33 cellular contexts compared by ENCODE assay signal in genomic region chr19:55324705-55325104, GRCh38. TPM values are rescaled to one million over a fixed set of nuclear protein-coding genes. Genes with fewer than 3 reads are reported as not detected.
DNase-seq lines count a peak whose midpoint lies in the region; ATAC-seq, FAIRE-seq and TF ChIP-seq lines count a peak whose summit lies in the region.
"Had no signal": no experiment of that assay in that cellular context is flagged by ENCODE, and none has a peak within 500 bp of the region (broad histone marks: within the 10 kb centered on the region; RNA-seq: fewer than 3 reads in every experiment).

No MANE protein-coding gene starts in this region.

- no peak overlapping the region for H3K4me2 ChIP-seq in GM12878 (ENCODE audit: control insufficient read depth, insufficient read depth)

- no peaks in the 10 kb centered on the region for H3K36me3 ChIP-seq in GM12878 (ENCODE audit: control insufficient read depth in 2 of 2, insufficient read depth in 2 of 2, low read length in 1 of 2)
- no peaks in the 10 kb centered on the region for H3K36me3 ChIP-seq in transverse colon
- H3K36me3 ChIP-seq: cardiac muscle cell, esophagus squamous epithelium had no signal

- intact Hi-C loops in activated CD8-positive, alpha-beta T cell treated with anti-CD3 and anti-CD28 coated beads for 36 hours (cut with micrococcal nuclease) = no loop called here
- intact Hi-C loops in GM12878 (cut with micrococcal nuclease; ENCODE audit: unreplicated experiment) (no loop called here), transverse colon (cut with DNase I; ENCODE audit: low total_unique reads) (no loop called here)

- no peaks in the 10 kb centered on the region for H3K79me2 ChIP-seq in GM12878 (ENCODE audit: control insufficient read depth, insufficient read depth, low read length)

- no peak for FAIRE-seq in GM12878 (lab: Jason Lieb, UNC)
- FAIRE-seq: frontal cortex, GM18507 had no signal

- no peaks in the 10 kb centered on the region for H3K36me3 Mint-ChIP-seq in activated CD8-positive, alpha-beta T cell treated with anti-CD3 and anti-CD28 coated beads, Interleukin-2, amount 10 ng/mL, durations not matched to agents 7 days and 5 days (ENCODE audit: low read depth)
- no peaks in the 10 kb centered on the region for H3K36me3 Mint-ChIP-seq in activated CD8-positive, alpha-beta T cell treated with anti-CD3 and anti-CD28 coated beads for 36 hours (ENCODE audit: low read depth)
- H3K36me3 Mint-ChIP-seq in neural crest cell (ENCODE audit: low read depth) (no peaks in the 10 kb centered on the region), glutamatergic neuron (ENCODE audit: unreplicated experiment) (no peaks in the 10 kb centered on the region)
- H3K36me3 Mint-ChIP-seq: activated naive CD4-positive, alpha-beta T cell treated with anti-CD3 and anti-CD28 coated beads, Interleukin-2, amount 50 U/mL, for 72 hours had no signal

- no peak for DNase-seq in activated CD8-positive, alpha-beta T cell treated with anti-CD3 and anti-CD28 coated beads, Interleukin-2, amount 10 ng/mL, durations not matched to agents 7 days and 5 days
- DNase-seq in activated CD8-positive, alpha-beta T cell treated with anti-CD3 and anti-CD28 coated beads for 36 hours = no peak
- no peak for DNase-seq in GM12878 (ENCODE audit: low read depth, low spot score)
- DNase-seq in neural crest cell (ENCODE audit: low read depth, low spot score) = no peak
- no peak for DNase-seq in transverse colon
- DNase-seq in mesenteric fat pad (ENCODE audit: low spot score) = no peak
- DNase-seq in glutamatergic neuron = no peak
- DNase-seq: activated CD4-positive, alpha-beta T cell treated with anti-CD3 and anti-CD28 coated beads for 48 hours; activated CD8-positive, alpha-beta memory T cell treated with anti-CD3 and anti-CD28 coated beads, Interleukin-2, amount 50 U/mL, for 4 hours; aorta; COR-L47; cortex of kidney; DMS79; esophagus squamous epithelium; GF-D8; GM23248; hypothalamus; NCI-H1105 treated with DMSO at 0.1 percent for 48 hours; NCI-H2081; NCI-H345; NCI-H748 treated with DMSO at 0.1 percent for 48 hours; stimulated activated naive CD8-positive, alpha-beta T cell treated with anti-CD3 and anti-CD28 coated beads, Interleukin-15, Interleukin-2, amounts not matched to agents 100 U/mL and 50 U/mL, for 24 hours; trophoblast cell had no signal

- H4K20me1 ChIP-seq in GM12878 (ENCODE audit: control insufficient read depth, insufficient read depth) = no peaks in the 10 kb centered on the region

- H3K27ac ChIP-seq in GM12878 (ENCODE audit: control insufficient read depth, insufficient read depth) = no peak overlapping the region
- peak overlapping the region in 3 of 4 donors; percentile 17 to 43 (median 17) for H3K27ac ChIP-seq in transverse colon
- H3K27ac ChIP-seq: cardiac muscle cell, GM23248 had no signal

- in situ Hi-C loops in GM12878 (cut with MboI) = no loop called here
- in situ Hi-C loops in transverse colon (cut with MboI; ENCODE audit: low pct_ligation_motif_present in 1 of 4, low pct_unique_long_range_greater_than_20kb in 1 of 4, low sequenced_read_pairs in 3 of 4) = no loop called here

- peak overlapping the region; percentile 48 for H3K27ac Mint-ChIP-seq in activated CD8-positive, alpha-beta T cell treated with anti-CD3 and anti-CD28 coated beads, Interleukin-2, amount 10 ng/mL, durations not matched to agents 7 days and 5 days
- H3K27ac Mint-ChIP-seq in activated CD8-positive, alpha-beta T cell treated with anti-CD3 and anti-CD28 coated beads for 36 hours = no peak overlapping the region
- H3K27ac Mint-ChIP-seq in neural crest cell (ENCODE audit: unreplicated experiment) = peak overlapping the region; percentile 83
- no peak overlapping the region for H3K27ac Mint-ChIP-seq in glutamatergic neuron (ENCODE audit: unreplicated experiment)
- H3K27ac Mint-ChIP-seq: activated naive CD4-positive, alpha-beta T cell treated with anti-CD3 and anti-CD28 coated beads, Interleukin-2, amount 50 U/mL, for 72 hours; activated T-helper 2 cell treated with anti-CD3 and anti-CD28 coated beads, Interferon-gamma antibody, Interleukin-2, Interleukin-4, amounts not matched to agents 10 μg/mL and 5 μg/mL and 100 μg/mL, durations not matched to agents 14 hours and 24 hours and 36 hours had no signal

- TF ChIP-seq CTCF in activated CD8-positive, alpha-beta T cell treated with anti-CD3 and anti-CD28 coated beads for 36 hours (IDR thresholded peaks at IDR 0.05) = no peak
- TF ChIP-seq CTCF in GM12878 (IDR thresholded peaks at IDR 0.05 in 2 of 3, conservative IDR thresholded peaks at IDR 0.05 in 1 of 3; ENCODE audit: control insufficient read depth in 2 of 3, extremely low read depth in 1 of 3, insufficient read depth in 1 of 3, low read depth in 3 of 3, low read length in 3 of 3) (no peak), neural crest cell (conservative IDR thresholded peaks at IDR 0.05) (no peak), transverse colon (IDR thresholded peaks at IDR 0.05) (no peak), glutamatergic neuron (IDR thresholded peaks at IDR 0.05; ENCODE audit: partially characterized antibody, unreplicated experiment) (no peak)

- SMC1A ChIA-PET in GM12878 (lab: Charles Lee; ENCODE audit: uncharacterized antibody, unreplicated experiment) = no interaction called here

- CTCF ChIA-PET in activated CD8-positive, alpha-beta T cell treated with anti-CD3 and anti-CD28 coated beads, Interleukin-2, amount 10 ng/mL, durations not matched to agents 7 days and 5 days (lab: Charles Lee) = no interaction called here
- CTCF ChIA-PET in activated CD8-positive, alpha-beta T cell treated with anti-CD3 and anti-CD28 coated beads for 36 hours (lab: Charles Lee) = interaction anchor here (1.5 kb wide), 2 partner anchors 23 to 60 kb away, joined by 3 to 9 read pairs; partner anchors contain the start of gene TMEM238
- CTCF ChIA-PET in GM12878 (lab: Yijun Ruan, JAX) = interaction anchor here (1.4 to 1.5 kb wide), 2 partner anchors 22 to 65 kb away, joined by 3 read pairs; no protein-coding TSS in a partner anchor

- H3K4me3 ChIP-seq in GM12878 = no peak overlapping the region
- H3K4me3 ChIP-seq in transverse colon = no peak overlapping the region
- H3K4me3 ChIP-seq: cardiac muscle cell, GM23248, lung had no signal

- peak overlapping the region; percentile 3; the same call in 1 of the 2 replicates for H2AFZ ChIP-seq in GM12878 (ENCODE audit: control insufficient read depth, low read depth, low read length)
- H2AFZ ChIP-seq: GM23248 had no signal

- peaks cover 4% of the 10 kb centered on the region for H3K27me3 Mint-ChIP-seq in activated CD8-positive, alpha-beta T cell treated with anti-CD3 and anti-CD28 coated beads, Interleukin-2, amount 10 ng/mL, durations not matched to agents 7 days and 5 days (ENCODE audit: low read depth)
- H3K27me3 Mint-ChIP-seq in activated CD8-positive, alpha-beta T cell treated with anti-CD3 and anti-CD28 coated beads for 36 hours = peaks cover 8% of the 10 kb centered on the region
- H3K27me3 Mint-ChIP-seq in neural crest cell (ENCODE audit: low read depth) (peaks cover 2% of the 10 kb centered on the region), glutamatergic neuron (ENCODE audit: unreplicated experiment) (peaks cover 12% of the 10 kb centered on the region)

- no peaks in the 10 kb centered on the region for H3K9me3 Mint-ChIP-seq in activated CD8-positive, alpha-beta T cell treated with anti-CD3 and anti-CD28 coated beads, Interleukin-2, amount 10 ng/mL, durations not matched to agents 7 days and 5 days (ENCODE audit: insufficient read depth)
- H3K9me3 Mint-ChIP-seq in activated CD8-positive, alpha-beta T cell treated with anti-CD3 and anti-CD28 coated beads for 36 hours = no peaks in the 10 kb centered on the region
- H3K9me3 Mint-ChIP-seq in neural crest cell (no peaks in the 10 kb centered on the region), glutamatergic neuron (ENCODE audit: unreplicated experiment) (peaks cover 13% of the 10 kb centered on the region)
- H3K9me3 Mint-ChIP-seq: activated naive CD4-positive, alpha-beta T cell treated with anti-CD3 and anti-CD28 coated beads, Interleukin-2, amount 50 U/mL, for 72 hours; activated T-helper 2 cell treated with anti-CD3 and anti-CD28 coated beads, Interferon-gamma antibody, Interleukin-2, Interleukin-4, amounts not matched to agents 10 μg/mL and 5 μg/mL and 100 μg/mL, durations not matched to agents 14 hours and 24 hours and 36 hours had no signal

- H3K4me1 Mint-ChIP-seq in activated CD8-positive, alpha-beta T cell treated with anti-CD3 and anti-CD28 coated beads, Interleukin-2, amount 10 ng/mL, durations not matched to agents 7 days and 5 days (ENCODE audit: low read depth) = peaks cover 18% of the 10 kb centered on the region
- H3K4me1 Mint-ChIP-seq in activated CD8-positive, alpha-beta T cell treated with anti-CD3 and anti-CD28 coated beads for 36 hours (ENCODE audit: low read depth) = no peaks in the 10 kb centered on the region
- H3K4me1 Mint-ChIP-seq in neural crest cell (no peaks in the 10 kb centered on the region), glutamatergic neuron (ENCODE audit: low read depth, unreplicated experiment) (no peaks in the 10 kb centered on the region)

- H3K27me3 ChIP-seq in GM12878 (replicated peaks in 1 of 2; ENCODE audit: control insufficient read depth in 2 of 2, insufficient read depth in 2 of 2, low read length in 1 of 2) (no peaks in the 10 kb centered on the region), transverse colon (no peaks in the 10 kb centered on the region)
- H3K27me3 ChIP-seq: cardiac muscle cell had no signal

- no peaks in the 10 kb centered on the region for H3K9me3 ChIP-seq in GM12878 (replicated peaks; ENCODE audit: control insufficient read depth, insufficient read depth, low read length)
- no peaks in the 10 kb centered on the region for H3K9me3 ChIP-seq in transverse colon
- H3K9me3 ChIP-seq: esophagus squamous epithelium had no signal

- ATAC-seq in activated CD8-positive, alpha-beta T cell treated with anti-CD3 and anti-CD28 coated beads, Interleukin-2, amount 10 ng/mL, durations not matched to agents 7 days and 5 days = peak; percentile 18
- no peak for ATAC-seq in activated CD8-positive, alpha-beta T cell treated with anti-CD3 and anti-CD28 coated beads for 36 hours
- ATAC-seq in GM12878 (no peak), HG03442 (IDR thresholded peaks at IDR 0.05; ENCODE audit: unreplicated experiment) (no peak)
- ATAC-seq: activated naive CD4-positive, alpha-beta T cell treated with anti-CD3 and anti-CD28 coated beads, Interleukin-2, amount 50 U/mL, for 72 hours; right cardiac atrium; stimulated activated naive CD8-positive, alpha-beta T cell treated with anti-CD3 and anti-CD28 coated beads, Interleukin-15, Interleukin-2, amounts not matched to agents 100 U/mL and 50 U/mL, for 24 hours had no signal

- TF ChIP-seq EP300 in GM12878 (IDR thresholded peaks at IDR 0.05; ENCODE audit: borderline replicate concordance in 1 of 2, control insufficient read depth in 1 of 2, low read depth in 2 of 2, low read length in 2 of 2) (no peak), transverse colon (IDR thresholded peaks at IDR 0.05; ENCODE audit: low read depth) (no peak)

- TF ChIP-seq POLR2A in GM12878 (IDR thresholded peaks at IDR 0.05; ENCODE audit: low read depth, low read length) = no peak
- TF ChIP-seq POLR2A in transverse colon (IDR thresholded peaks at IDR 0.05) = no peak

- RAD21 ChIA-PET in GM12878 (lab: Charles Lee; ENCODE audit: unreplicated experiment) = interaction anchor here (1.0 kb wide), 1 partner anchor 15 kb away, joined by 3 read pairs; the partner anchor contains the start of gene KMT5C

- POLR2A ChIA-PET in activated CD8-positive, alpha-beta T cell treated with anti-CD3 and anti-CD28 coated beads, Interleukin-2, amount 10 ng/mL, durations not matched to agents 7 days and 5 days (lab: Charles Lee) = interaction anchor here (0.6 kb wide), 1 partner anchor 7 kb away, joined by 3 read pairs; no protein-coding TSS in a partner anchor
- POLR2A ChIA-PET in activated CD8-positive, alpha-beta T cell treated with anti-CD3 and anti-CD28 coated beads for 36 hours (lab: Charles Lee) = no interaction called here
- POLR2A ChIA-PET in GM12878 (lab: Charles Lee) = interaction anchor here (0.6 to 2.2 kb wide), 2 partner anchors 14 to 35 kb away, joined by 4 to 7 read pairs; partner anchors contain the start of gene KMT5C

- no peak for TF ChIP-seq RAD21 in GM12878 (IDR thresholded peaks at IDR 0.05; ENCODE audit: insufficient read depth, low read depth, low read length)

- H3K9ac ChIP-seq in GM12878 (ENCODE audit: control insufficient read depth, insufficient read depth, low read length) = no peak overlapping the region
- H3K9ac ChIP-seq: GM23248 had no signal

- no TSS peak for BruUV-seq in GM12878 (replicated peaks; lab: Mats Ljungman, UMichigan)

- H3K4me3 Mint-ChIP-seq in activated CD8-positive, alpha-beta T cell treated with anti-CD3 and anti-CD28 coated beads, Interleukin-2, amount 10 ng/mL, durations not matched to agents 7 days and 5 days = no peak overlapping the region
- H3K4me3 Mint-ChIP-seq in activated CD8-positive, alpha-beta T cell treated with anti-CD3 and anti-CD28 coated beads for 36 hours = no peak overlapping the region
- H3K4me3 Mint-ChIP-seq in neural crest cell (no peak overlapping the region), glutamatergic neuron (ENCODE audit: unreplicated experiment) (no peak overlapping the region)

- WGBS in GM12878 (ENCODE audit: insufficient coverage, insufficient replicate concordance, low lambda C conversion rate, missing lambda C conversion rate) = 71% methylated on average over 7 of the region's 7 CpGs
- WGBS in transverse colon (ENCODE audit: low coverage in 1 of 2), 2 donors = 72 to 81% methylated on average over 4 to 7 of the region's 7 CpGs

- H3K4me1 ChIP-seq in GM12878 (ENCODE audit: control insufficient read depth, insufficient read depth, low read length) = no peaks in the 10 kb centered on the region
- peaks cover 0 to 23% (median 12%) of the 10 kb centered on the region in 4 donors for H3K4me1 ChIP-seq in transverse colon
- H3K4me1 ChIP-seq: esophagus squamous epithelium had no signal

RNA-seq across cellular contexts. Expression of gene TMEM150B, which starts 0.4 kb away (rescaled TPM):
- total RNA-seq in activated CD8-positive, alpha-beta T cell treated with anti-CD3 and anti-CD28 coated beads, Interleukin-2, amount 10 ng/mL, durations not matched to agents 7 days and 5 days = under 1 TPM in 1 of 2 experiments, not detected in 1; 0.26 TPM
- total RNA-seq in activated CD8-positive, alpha-beta T cell treated with anti-CD3 and anti-CD28 coated beads for 36 hours = not detected
- total RNA-seq in GM12878 (2013; cell fraction: nucleolus; rRNA removed) = 0.65 TPM in 1 of 2 replicates, not detected in the other
- not detected in 2 replicates for total RNA-seq in GM12878 (2014; rRNA removed)
- not detected in 2 replicates for total RNA-seq in GM12878 (2014; rRNA removed; fragmentation: Illumina TruSeq; extraction: Trizol)
- total RNA-seq in GM12878 (2021) = 0.23 TPM in 1 of 2 replicates, not detected in the other
- not detected for polyA plus RNA-seq in GM12878 (2011; ENCODE audit: low read depth)
- polyA plus RNA-seq in GM12878 (2011; rRNA removed) = not detected in 2 replicates
- 0.27 TPM in 1 of 2 replicates, not detected in the other for polyA plus RNA-seq in GM12878 (2011; cell fraction: cytosol; rRNA removed)
- 0.21 TPM in 1 of 2 replicates, not detected in the other for polyA plus RNA-seq in GM12878 (2011; cell fraction: nucleus; rRNA removed)
- polyA plus RNA-seq in GM12878 (2012) = 0.17 TPM in 1 of 2 replicates, not detected in the other
- polyA plus RNA-seq in GM12878 (2014; fragmentation: Illumina TruSeq; extraction: Trizol) = not detected in 2 replicates
- polyA plus RNA-seq in GM12878 (2014; fragmentation: Nextera tagmentation; extraction: Ambion mirVana) = not detected
- 0.09 TPM in 1 of 2 replicates, not detected in the other for polyA plus RNA-seq in GM12878 (2014; rRNA removed)
- under 1 TPM; 0.16 to 0.19 TPM for polyA plus RNA-seq in GM12878 (2016; fragmentation: Nextera tagmentation; extraction: Ambion mirVana)
- not detected in 2 replicates for polyA minus RNA-seq in GM12878 (2011; rRNA and poly(A)+ RNA removed)
- not detected in 2 replicates for polyA minus RNA-seq in GM12878 (2011; cell fraction: cytosol; rRNA and poly(A)+ RNA removed)
- not detected in 2 replicates for polyA minus RNA-seq in GM12878 (2011; cell fraction: nucleus; rRNA and poly(A)+ RNA removed)
- not detected in 2 replicates for total RNA-seq in neural crest cell
- total RNA-seq in transverse colon = 100 to 1,000 TPM in 1 of 4 donors, 10 to 100 TPM in 3; 26.5 to 135 (median 57.4) TPM
- 7.1 TPM for total RNA-seq in mesenteric fat pad
- total RNA-seq in glutamatergic neuron (ENCODE audit: unreplicated experiment) = not detected
- total RNA-seq: A172; activated naive CD4-positive, alpha-beta T cell treated with anti-CD3 and anti-CD28 coated beads, Interleukin-2, amount 50 U/mL, for 72 hours; cardiac muscle cell; frontal cortex; GM23248 had no signal
- polyA plus RNA-seq: cardiac muscle cell, GM23248 had no signal

RNA-seq across cellular contexts. Expression of gene KMT5C, which starts 15.0 kb away (rescaled TPM):
- total RNA-seq in activated CD8-positive, alpha-beta T cell treated with anti-CD3 and anti-CD28 coated beads, Interleukin-2, amount 10 ng/mL, durations not matched to agents 7 days and 5 days = 10 to 100 TPM; 21.9 to 26.7 TPM
- 10 to 100 TPM; 32.6 to 33.1 TPM for total RNA-seq in activated CD8-positive, alpha-beta T cell treated with anti-CD3 and anti-CD28 coated beads for 36 hours
- 51.9 and 53.5 TPM in 2 replicates for total RNA-seq in GM12878 (2013; cell fraction: nucleolus; rRNA removed)
- total RNA-seq in GM12878 (2014; rRNA removed) (6.8 and 7.7 TPM in 2 replicates), GM12878 (2014; rRNA removed; fragmentation: Illumina TruSeq; extraction: Trizol) (2.4 and 3.7 TPM in 2 replicates), GM12878 (2021) (13.2 and 15.8 TPM in 2 replicates), neural crest cell (32.9 and 35.2 TPM in 2 replicates), transverse colon (10 to 100 TPM; 27.8 to 80.8 (median 31.3) TPM), mesenteric fat pad (6.8 TPM), glutamatergic neuron (ENCODE audit: unreplicated experiment) (105 TPM)
- polyA plus RNA-seq in GM12878 (2011; ENCODE audit: low read depth) = 2.4 TPM
- polyA plus RNA-seq in GM12878 (2011; rRNA removed) (5.7 and 9.3 TPM in 2 replicates), GM12878 (2014; fragmentation: Illumina TruSeq; extraction: Trizol) (1.3 and 2.3 TPM in 2 replicates), GM12878 (2014; fragmentation: Nextera tagmentation; extraction: Ambion mirVana) (under 1 TPM in 1 of 2 experiments, not detected in 1; 0.20 TPM), GM12878 (2014; rRNA removed) (10.5 and 11.9 TPM in 2 replicates), GM12878 (2016; fragmentation: Nextera tagmentation; extraction: Ambion mirVana) (1 to 10 TPM; 4.1 to 4.3 TPM)
- polyA plus RNA-seq in GM12878 (2011; cell fraction: cytosol; rRNA removed) = 11.5 and 16.8 TPM in 2 replicates
- 52.7 and 62.4 TPM in 2 replicates for polyA plus RNA-seq in GM12878 (2011; cell fraction: nucleus; rRNA removed)
- 13.4 and 14.4 TPM in 2 replicates for polyA plus RNA-seq in GM12878 (2012)
- 5.7 and 13.2 TPM in 2 replicates for polyA minus RNA-seq in GM12878 (2011; rRNA and poly(A)+ RNA removed)
- 4.9 and 10.4 TPM in 2 replicates for polyA minus RNA-seq in GM12878 (2011; cell fraction: cytosol; rRNA and poly(A)+ RNA removed)
- polyA minus RNA-seq in GM12878 (2011; cell fraction: nucleus; rRNA and poly(A)+ RNA removed) = 18.5 and 26.7 TPM in 2 replicates

RNA-seq across cellular contexts. Expression of gene COX6B2, which starts 29.8 kb away (rescaled TPM):
- under 1 TPM in 1 of 2 experiments, not detected in 1; 0.34 TPM for total RNA-seq in activated CD8-positive, alpha-beta T cell treated with anti-CD3 and anti-CD28 coated beads, Interleukin-2, amount 10 ng/mL, durations not matched to agents 7 days and 5 days
- not detected for total RNA-seq in activated CD8-positive, alpha-beta T cell treated with anti-CD3 and anti-CD28 coated beads for 36 hours
- not detected in 2 replicates for total RNA-seq in GM12878 (2013; cell fraction: nucleolus; rRNA removed)
- total RNA-seq in GM12878 (2014; rRNA removed) (not detected in 2 replicates), GM12878 (2014; rRNA removed; fragmentation: Illumina TruSeq; extraction: Trizol) (not detected in 2 replicates), GM12878 (2021) (not detected in 2 replicates), neural crest cell (0.16 TPM in 1 of 2 replicates, not detected in the other), transverse colon (10 to 100 TPM in 3 of 4 donors, 1 to 10 TPM in 1; 4.0 to 58.7 (median 21.0) TPM), mesenteric fat pad (not detected), glutamatergic neuron (ENCODE audit: unreplicated experiment) (2.8 TPM)
- polyA plus RNA-seq in GM12878 (2011; ENCODE audit: low read depth) = 0.20 TPM
- polyA plus RNA-seq in GM12878 (2011; rRNA removed) (0.09 TPM in 1 of 2 replicates, not detected in the other), GM12878 (2014; fragmentation: Illumina TruSeq; extraction: Trizol) (not detected in 2 replicates), GM12878 (2014; fragmentation: Nextera tagmentation; extraction: Ambion mirVana) (under 1 TPM; 0.05 to 0.07 TPM), GM12878 (2014; rRNA removed) (0.06 and 0.14 TPM in 2 replicates), GM12878 (2016; fragmentation: Nextera tagmentation; extraction: Ambion mirVana) (under 1 TPM in 1 of 2 experiments, not detected in 1; 0.08 TPM)
- polyA plus RNA-seq in GM12878 (2011; cell fraction: cytosol; rRNA removed) = not detected in 2 replicates
- 2.2 and 2.4 TPM in 2 replicates for polyA plus RNA-seq in GM12878 (2011; cell fraction: nucleus; rRNA removed)
- 0.11 and 0.15 TPM in 2 replicates for polyA plus RNA-seq in GM12878 (2012)
- polyA minus RNA-seq in GM12878 (2011; rRNA and poly(A)+ RNA removed) = not detected in 2 replicates
- not detected in 2 replicates for polyA minus RNA-seq in GM12878 (2011; cell fraction: cytosol; rRNA and poly(A)+ RNA removed)
- not detected in 2 replicates for polyA minus RNA-seq in GM12878 (2011; cell fraction: nucleus; rRNA and poly(A)+ RNA removed)
- total RNA-seq: cardiac muscle cell, GM23248, right cardiac atrium had no signal
- polyA plus RNA-seq: aorta, GM23248, right cardiac atrium had no signal

RNA-seq across cellular contexts. Expression of gene GARIN5B, which starts 38.4 kb away (rescaled TPM):
- not detected for total RNA-seq in activated CD8-positive, alpha-beta T cell treated with anti-CD3 and anti-CD28 coated beads, Interleukin-2, amount 10 ng/mL, durations not matched to agents 7 days and 5 days
- total RNA-seq in activated CD8-positive, alpha-beta T cell treated with anti-CD3 and anti-CD28 coated beads for 36 hours = not detected
- total RNA-seq in GM12878 (2013; cell fraction: nucleolus; rRNA removed) = not detected in 2 replicates
- total RNA-seq in GM12878 (2014; rRNA removed) = not detected in 2 replicates
- not detected in 2 replicates for total RNA-seq in GM12878 (2014; rRNA removed; fragmentation: Illumina TruSeq; extraction: Trizol)
- not detected in 2 replicates for total RNA-seq in GM12878 (2021)
- polyA plus RNA-seq in GM12878 (2011; ENCODE audit: low read depth) = not detected
- not detected in 2 replicates for polyA plus RNA-seq in GM12878 (2011; rRNA removed)
- not detected in 2 replicates for polyA plus RNA-seq in GM12878 (2011; cell fraction: cytosol; rRNA removed)
- polyA plus RNA-seq in GM12878 (2011; cell fraction: nucleus; rRNA removed) = not detected in 2 replicates
- not detected in 2 replicates for polyA plus RNA-seq in GM12878 (2012)
- not detected in 2 replicates for polyA plus RNA-seq in GM12878 (2014; fragmentation: Illumina TruSeq; extraction: Trizol)
- not detected for polyA plus RNA-seq in GM12878 (2014; fragmentation: Nextera tagmentation; extraction: Ambion mirVana)
- 0.18 TPM in 1 of 2 replicates, not detected in the other for polyA plus RNA-seq in GM12878 (2014; rRNA removed)
- not detected for polyA plus RNA-seq in GM12878 (2016; fragmentation: Nextera tagmentation; extraction: Ambion mirVana)
- polyA minus RNA-seq in GM12878 (2011; rRNA and poly(A)+ RNA removed) = not detected in 2 replicates
- not detected in 2 replicates for polyA minus RNA-seq in GM12878 (2011; cell fraction: cytosol; rRNA and poly(A)+ RNA removed)
- not detected in 2 replicates for polyA minus RNA-seq in GM12878 (2011; cell fraction: nucleus; rRNA and poly(A)+ RNA removed)
- not detected in 2 replicates for total RNA-seq in neural crest cell
- total RNA-seq in transverse colon = not detected
- total RNA-seq in mesenteric fat pad = not detected
- total RNA-seq in glutamatergic neuron (ENCODE audit: unreplicated experiment) = 0.17 TPM
- total RNA-seq: A172; activated naive CD4-positive, alpha-beta T cell treated with anti-CD3 and anti-CD28 coated beads, Interleukin-2, amount 50 U/mL, for 72 hours; activated T-helper 2 cell treated with anti-CD3 and anti-CD28 coated beads, Interferon-gamma antibody, Interleukin-2, Interleukin-4, amounts not matched to agents 10 μg/mL and 5 μg/mL and 100 μg/mL, durations not matched to agents 14 hours and 24 hours and 36 hours; aorta; cardiac muscle cell; esophagus squamous epithelium; frontal cortex; GM23248; right cardiac atrium; T-helper 1 cell treated with Interleukin-12 subunit alpha and Interleukin-12 subunit beta and Interleukin-4 antibody, amounts not matched to agents 30 ng/mL and 1 ng/mL, for 36 hours had no signal
- polyA plus RNA-seq: aorta, cardiac muscle cell, GM23248, lung, right cardiac atrium had no signal

RNA-seq across cellular contexts. Expression of gene BRSK1, which starts 40.9 kb away (rescaled TPM):
- 1 to 10 TPM; 7.3 to 7.5 TPM for total RNA-seq in activated CD8-positive, alpha-beta T cell treated with anti-CD3 and anti-CD28 coated beads, Interleukin-2, amount 10 ng/mL, durations not matched to agents 7 days and 5 days
- 1 to 10 TPM; 5.1 to 5.8 TPM for total RNA-seq in activated CD8-positive, alpha-beta T cell treated with anti-CD3 and anti-CD28 coated beads for 36 hours
- total RNA-seq in GM12878 (2013; cell fraction: nucleolus; rRNA removed) = 2.4 TPM in 1 of 2 replicates, not detected in the other
- total RNA-seq in GM12878 (2014; rRNA removed) = 0.23 TPM in 1 of 2 replicates, not detected in the other
- not detected in 2 replicates for total RNA-seq in GM12878 (2014; rRNA removed; fragmentation: Illumina TruSeq; extraction: Trizol)
- total RNA-seq in GM12878 (2021) = 0.33 and 0.53 TPM in 2 replicates
- not detected for polyA plus RNA-seq in GM12878 (2011; ENCODE audit: low read depth)
- 0.43 and 0.76 TPM in 2 replicates for polyA plus RNA-seq in GM12878 (2011; rRNA removed)
- polyA plus RNA-seq in GM12878 (2011; cell fraction: cytosol; rRNA removed) = 0.67 and 0.70 TPM in 2 replicates
- 6.2 and 6.7 TPM in 2 replicates for polyA plus RNA-seq in GM12878 (2011; cell fraction: nucleus; rRNA removed)
- 0.67 and 0.88 TPM in 2 replicates for polyA plus RNA-seq in GM12878 (2012)
- 0.03 TPM in 1 of 2 replicates, not detected in the other for polyA plus RNA-seq in GM12878 (2014; fragmentation: Illumina TruSeq; extraction: Trizol)
- polyA plus RNA-seq in GM12878 (2014; fragmentation: Nextera tagmentation; extraction: Ambion mirVana) = not detected
- polyA plus RNA-seq in GM12878 (2014; rRNA removed) = 0.26 TPM in 1 of 2 replicates, not detected in the other
- under 1 TPM in 1 of 2 experiments, not detected in 1; 0.25 TPM for polyA plus RNA-seq in GM12878 (2016; fragmentation: Nextera tagmentation; extraction: Ambion mirVana)
- 0.37 and 0.62 TPM in 2 replicates for polyA minus RNA-seq in GM12878 (2011; rRNA and poly(A)+ RNA removed)
- polyA minus RNA-seq in GM12878 (2011; cell fraction: cytosol; rRNA and poly(A)+ RNA removed) = not detected in 2 replicates
- polyA minus RNA-seq in GM12878 (2011; cell fraction: nucleus; rRNA and poly(A)+ RNA removed) = 1.6 and 1.9 TPM in 2 replicates
- 50.0 and 50.7 TPM in 2 replicates for total RNA-seq in neural crest cell
- 10 to 100 TPM in 1 of 4 donors, 1 to 10 TPM in 3; 1.4 to 17.6 (median 4.7) TPM for total RNA-seq in transverse colon
- 1.2 TPM for total RNA-seq in mesenteric fat pad
- 223 TPM for total RNA-seq in glutamatergic neuron (ENCODE audit: unreplicated experiment)

Comparison
In these comparisons a context has a peak if more than half of its experiments do, and no peak if none do; other contexts are left out.
1. H3K27ac Mint-ChIP-seq: peak in activated CD8-positive, alpha-beta T cell treated with anti-CD3 and anti-CD28 coated beads, Interleukin-2, amount 10 ng/mL, durations not matched to agents 7 days and 5 days (single experiment) and neural crest cell (single experiment); none in activated CD8-positive, alpha-beta T cell treated with anti-CD3 and anti-CD28 coated beads for 36 hours (single experiment) and glutamatergic neuron (single experiment).